In the genomic region with DNA sequence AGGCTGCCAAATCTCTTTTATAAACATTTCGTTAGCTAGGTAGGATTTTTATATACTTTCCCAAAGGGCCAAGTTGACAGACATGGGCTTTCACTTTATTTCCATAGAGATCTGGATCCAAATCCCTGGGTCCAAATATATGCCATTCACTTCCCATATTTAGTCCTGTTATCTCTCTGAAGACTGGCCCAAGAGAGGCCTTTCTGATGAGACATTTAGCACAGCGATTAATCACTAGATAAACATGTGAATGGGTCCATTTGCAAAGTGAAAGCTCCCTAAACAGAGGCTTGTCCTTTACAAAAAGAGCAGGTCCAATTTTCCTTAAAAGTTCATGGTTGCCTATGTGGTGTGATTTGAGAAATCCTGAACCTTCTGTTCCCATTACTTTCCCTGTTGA, we compare ENCODE assay signal across 34 cellular contexts.
DNase-seq lines count a peak whose midpoint lies in the region; ATAC-seq and TF ChIP-seq lines count a peak whose summit lies in the region.
"Had no signal": no experiment of that assay in that cellular context is flagged by ENCODE, and none has a peak within 500 bp of the region (broad histone marks: within the 10 kb centered on the region; RNA-seq: fewer than 3 reads in every experiment).

No MANE protein-coding gene starts in this region.

- no peaks in the 10 kb centered on the region for H3K27me3 ChIP-seq in brain microvascular endothelial cell (replicated peaks)
- no peaks in the 10 kb centered on the region for H3K27me3 ChIP-seq in osteoblast (ENCODE audit: insufficient read depth, low read length)
- H3K27me3 ChIP-seq: BLaER1, sigmoid colon, transverse colon had no signal

- TF ChIP-seq CTCF in brain microvascular endothelial cell (IDR thresholded peaks at IDR 0.05; ENCODE audit: low read depth, low read length, missing control alignments) = no peak
- no peak for TF ChIP-seq CTCF in osteoblast (IDR thresholded peaks at IDR 0.05; ENCODE audit: extremely low read depth, low read depth, low read length)
- no peak for TF ChIP-seq CTCF in GM20000 (IDR thresholded peaks at IDR 0.05; ENCODE audit: extremely low read depth, missing control alignments)
- no peak for TF ChIP-seq CTCF in Calu3 (IDR thresholded peaks at IDR 0.05; ENCODE audit: unreplicated experiment)

- ATAC-seq in GM19328 (IDR thresholded peaks at IDR 0.05; ENCODE audit: unreplicated experiment) = no peak
- ATAC-seq: esophagus mucosa; heart left ventricle; naive thymus-derived CD8-positive, alpha-beta T cell; Panc1; psoas muscle; WTC11 had no signal

- H3K36me3 ChIP-seq in brain microvascular endothelial cell (replicated peaks) = no peaks in the 10 kb centered on the region
- H3K36me3 ChIP-seq in osteoblast (ENCODE audit: insufficient read depth, low read length) = no peaks in the 10 kb centered on the region
- H3K36me3 ChIP-seq: BLaER1, heart left ventricle, transverse colon had no signal

- no peak overlapping the region for H2AFZ ChIP-seq in osteoblast (ENCODE audit: low read length)

- DNase-seq in ELR (ENCODE audit: low read depth) = peak; percentile 32
- peak; percentile 70 for DNase-seq in M059J (ENCODE audit: low read depth)
- DNase-seq in brain microvascular endothelial cell = peak; percentile 65
- no peak for DNase-seq in osteoblast (ENCODE audit: insufficient read length, low spot score, missing footprints)
- DNase-seq in GM20000 (ENCODE audit: low spot score) = no peak
- no peak for DNase-seq in DMS114 treated with DMSO at 0.1 percent for 48 hours (lab: John Stamatoyannopoulos, UW; ENCODE audit: unreplicated experiment)
- DNase-seq in Calu3 = no peak
- DNase-seq: activated CD4-positive, alpha-beta T cell treated with anti-CD3 and anti-CD28 coated beads, Interleukin-2, amount 10 ng/mL, durations not matched to agents 24 days and 14 days; activated CD8-positive, alpha-beta memory T cell treated with anti-CD3 and anti-CD28 coated beads for 24 hours; activated T-cell treated with anti-CD3 and anti-CD28 coated beads for 4 hours; anterior cingulate cortex; DMS53; foreskin melanocyte; GF-D8; heart left ventricle; naive thymus-derived CD8-positive, alpha-beta T cell; NCI-H1417; NCI-H2029; NCI-H69; nucleus accumbens; psoas muscle; SHP77 treated with DMSO at 0.1 percent for 48 hours; sigmoid colon; stimulated activated CD4-positive, alpha-beta T cell treated with anti-CD3 and anti-CD28 coated beads, Interleukin-4, amount 100 ng/mL, for 4 hours; SW 1271; T1000; transverse colon had no signal

- H3K4me2 ChIP-seq in osteoblast (ENCODE audit: insufficient read depth, low read length) = peak overlapping the region; percentile 34
- H3K4me2 ChIP-seq: BLaER1 had no signal

- no peaks in the 10 kb centered on the region for H3K36me3 Mint-ChIP-seq in Calu3 (ENCODE audit: insufficient read depth, unreplicated experiment)
- H3K36me3 Mint-ChIP-seq: WTC11 had no signal

- H3K4me1 Mint-ChIP-seq in Calu3 (ENCODE audit: low read depth, unreplicated experiment) = no peaks in the 10 kb centered on the region
- H3K4me1 Mint-ChIP-seq: activated CD4-positive, alpha-beta T cell treated with anti-CD3 and anti-CD28 coated beads, Interleukin-2, amount 10 ng/mL, durations not matched to agents 24 days and 14 days; activated naive CD4-positive, alpha-beta T cell treated with anti-CD3 and anti-CD28 coated beads, Interleukin-2, amount 50 U/mL, for 24 hours; central memory CD8-positive, alpha-beta T cell; naive thymus-derived CD8-positive, alpha-beta T cell had no signal

- BruUV-seq in Calu3 (replicated peaks; lab: Mats Ljungman, UMichigan) = no TSS peak

- intact Hi-C loops in Calu3 (cut with micrococcal nuclease; ENCODE audit: unreplicated experiment) = no loop called here

- H3K27me3 Mint-ChIP-seq in Calu3 (ENCODE audit: unreplicated experiment) = no peaks in the 10 kb centered on the region
- H3K27me3 Mint-ChIP-seq: activated CD4-positive, alpha-beta T cell treated with anti-CD3 and anti-CD28 coated beads, Interleukin-2, amount 10 ng/mL, durations not matched to agents 24 days and 14 days; activated naive CD4-positive, alpha-beta T cell treated with anti-CD3 and anti-CD28 coated beads, Interleukin-2, amount 50 U/mL, for 24 hours; central memory CD8-positive, alpha-beta T cell; naive thymus-derived CD8-positive, alpha-beta T cell had no signal

- H3K27ac ChIP-seq in brain microvascular endothelial cell = peak overlapping the region; percentile 63
- peak overlapping the region; percentile 49 for H3K27ac ChIP-seq in osteoblast (ENCODE audit: low read depth, low read length)
- H3K27ac ChIP-seq: BLaER1, heart left ventricle, psoas muscle, sigmoid colon, transverse colon had no signal

- in situ Hi-C loops in brain microvascular endothelial cell (cut with HindIII; ENCODE audit: low pct_ligation_motif_present, low sequenced_read_pairs) = no loop called here

- H4K20me1 ChIP-seq in osteoblast (ENCODE audit: insufficient read depth, low read length) = no peaks in the 10 kb centered on the region
- H4K20me1 ChIP-seq: BLaER1 had no signal

- peaks cover 27% of the 10 kb centered on the region for H3K4me1 ChIP-seq in osteoblast (ENCODE audit: insufficient read depth, low read length)
- H3K4me1 ChIP-seq: BLaER1, psoas muscle, sigmoid colon, transverse colon had no signal

- H3K4me3 ChIP-seq in brain microvascular endothelial cell (ENCODE audit: low read depth, low read length) (no peak overlapping the region), osteoblast (ENCODE audit: insufficient read depth, low read length) (peak overlapping the region; percentile 1)
- H3K4me3 ChIP-seq: BLaER1, heart left ventricle, psoas muscle, sigmoid colon, transverse colon had no signal

- H3K27ac Mint-ChIP-seq in Calu3 (ENCODE audit: unreplicated experiment) = no peak overlapping the region
- H3K27ac Mint-ChIP-seq: activated CD4-positive, alpha-beta T cell treated with anti-CD3 and anti-CD28 coated beads, Interleukin-2, amount 10 ng/mL, durations not matched to agents 24 days and 14 days; activated naive CD4-positive, alpha-beta T cell treated with anti-CD3 and anti-CD28 coated beads, Interleukin-2, amount 50 U/mL, for 24 hours; naive thymus-derived CD8-positive, alpha-beta T cell; WTC11 had no signal

- no peaks in the 10 kb centered on the region for H3K79me2 ChIP-seq in osteoblast (ENCODE audit: insufficient read depth, low read length)

- no peak overlapping the region for H3K4me3 Mint-ChIP-seq in Calu3 (ENCODE audit: low read depth, unreplicated experiment)
- H3K4me3 Mint-ChIP-seq: activated CD4-positive, alpha-beta T cell treated with anti-CD3 and anti-CD28 coated beads, Interleukin-2, amount 10 ng/mL, durations not matched to agents 24 days and 14 days; activated naive CD4-positive, alpha-beta T cell treated with anti-CD3 and anti-CD28 coated beads, Interleukin-2, amount 50 U/mL, for 24 hours; central memory CD8-positive, alpha-beta T cell; naive thymus-derived CD8-positive, alpha-beta T cell; WTC11 had no signal

- CTCF ChIA-PET in Calu3 (lab: Charles Lee) = interaction anchor here (0.7 kb wide), 1 partner anchor 41 kb away, joined by 6 read pairs; no protein-coding TSS in a partner anchor

- H3K9me3 ChIP-seq in osteoblast (ENCODE audit: low read depth, low read length) = no peaks in the 10 kb centered on the region
- H3K9me3 ChIP-seq: BLaER1, heart left ventricle, psoas muscle, sigmoid colon, transverse colon had no signal

- no peaks in the 10 kb centered on the region for H3K9me3 Mint-ChIP-seq in Calu3 (ENCODE audit: low read depth, unreplicated experiment)
- H3K9me3 Mint-ChIP-seq: activated CD4-positive, alpha-beta T cell treated with anti-CD3 and anti-CD28 coated beads, Interleukin-2, amount 10 ng/mL, durations not matched to agents 24 days and 14 days; activated naive CD4-positive, alpha-beta T cell treated with anti-CD3 and anti-CD28 coated beads, Interleukin-2, amount 50 U/mL, for 24 hours; central memory CD8-positive, alpha-beta T cell; naive thymus-derived CD8-positive, alpha-beta T cell; WTC11 had no signal

Comparison
In these comparisons a context has a peak if more than half of its experiments do, and no peak if none do; other contexts are left out.
1. DNase-seq: peak in ELR (single experiment), M059J (single experiment) and brain microvascular endothelial cell (single experiment); none in osteoblast (single experiment), GM20000 (single experiment), DMS114 treated with DMSO at 0.1 percent for 48 hours (single experiment) and Calu3 (single experiment).